ENCODE assay signal across 9 cellular contexts in genomic region chr16:57998484-57998883, GRCh38. TPM values are rescaled to one million over a fixed set of nuclear protein-coding genes. Genes with fewer than 3 reads are reported as not detected.
DNase-seq lines count a peak whose midpoint lies in the region; ATAC-seq and TF ChIP-seq lines count a peak whose summit lies in the region.
"Had no signal": no experiment of that assay in that cellular context is flagged by ENCODE, and none has a peak within 500 bp of the region (broad histone marks: within the 10 kb centered on the region; RNA-seq: fewer than 3 reads in every experiment).

No MANE protein-coding gene starts in this region.

- peaks cover 50% of the 10 kb centered on the region for H3K36me3 Mint-ChIP-seq in activated CD8-positive, alpha-beta T cell treated with anti-CD3 and anti-CD28 coated beads, Interleukin-2, amount 10 ng/mL, durations not matched to agents 7 days and 5 days (ENCODE audit: low read depth)

- TF ChIP-seq POLR2A in gastroesophageal sphincter (IDR thresholded peaks at IDR 0.05) = no peak

- H3K4me1 Mint-ChIP-seq in activated CD8-positive, alpha-beta T cell treated with anti-CD3 and anti-CD28 coated beads, Interleukin-2, amount 10 ng/mL, durations not matched to agents 7 days and 5 days (ENCODE audit: low read depth) = peaks cover 67% of the 10 kb centered on the region

- DNase-seq in activated CD8-positive, alpha-beta T cell treated with anti-CD3 and anti-CD28 coated beads, Interleukin-2, amount 10 ng/mL, durations not matched to agents 7 days and 5 days = peak; percentile 89
- DNase-seq in stimulated activated CD8-positive, alpha-beta memory T cell treated with anti-CD3 and anti-CD28 coated beads, Interleukin-2, amount 100 ng/mL, for 48 hours (ENCODE audit: low read depth in 2 of 2) = peak; percentile 45 to 60
- no peak for DNase-seq in GM03348 (ENCODE audit: low spot score)
- no peak for DNase-seq in NCI-H1417 (lab: John Stamatoyannopoulos, UW)
- no peak for DNase-seq in GDM1 (lab: John Stamatoyannopoulos, UW)
- no peak for DNase-seq in cerebellar cortex (ENCODE audit: low spot score)

- H3K4me1 ChIP-seq in gastroesophageal sphincter = peaks cover 0 to 49% (median 21%) of the 10 kb centered on the region in 3 donors

- H3K27ac Mint-ChIP-seq in activated CD8-positive, alpha-beta T cell treated with anti-CD3 and anti-CD28 coated beads, Interleukin-2, amount 10 ng/mL, durations not matched to agents 7 days and 5 days = peak overlapping the region; percentile 85

- POLR2A ChIA-PET in activated CD8-positive, alpha-beta T cell treated with anti-CD3 and anti-CD28 coated beads, Interleukin-2, amount 10 ng/mL, durations not matched to agents 7 days and 5 days (lab: Charles Lee) = interaction anchor here (1.0 kb wide), 1 partner anchor 11 kb away, joined by 3 read pairs; no protein-coding TSS in a partner anchor

- H3K27ac ChIP-seq in KOPT-K1 (ENCODE audit: low read depth, low read length, poor library complexity, severe bottlenecking) (peak overlapping the region; percentile 21), gastroesophageal sphincter (peak overlapping the region in 3 of 4 donors; percentile 84 to 92 (median 91))
- H3K27ac ChIP-seq: cardiac muscle cell had no signal

- TF ChIP-seq EP300 in gastroesophageal sphincter (IDR thresholded peaks at IDR 0.05) = no peak

- peak overlapping the region; percentile 79 for H3K4me3 Mint-ChIP-seq in activated CD8-positive, alpha-beta T cell treated with anti-CD3 and anti-CD28 coated beads, Interleukin-2, amount 10 ng/mL, durations not matched to agents 7 days and 5 days

- no peak overlapping the region for H3K4me3 ChIP-seq in gastroesophageal sphincter
- H3K4me3 ChIP-seq: cardiac muscle cell had no signal

- H3K36me3 ChIP-seq in KOPT-K1 (ENCODE audit: insufficient read depth, low read length) = peaks cover 50% of the 10 kb centered on the region
- H3K36me3 ChIP-seq in gastroesophageal sphincter = peaks cover 0 to 62% of the 10 kb centered on the region in 2 donors

- 80% methylated on average over 1 of the region's 8 CpGs; no CpG with 5 or more reads in 1 of the 2 donors for WGBS in gastroesophageal sphincter (ENCODE audit: low coverage in 1 of 2), 2 donors

- no peak for TF ChIP-seq CTCF in gastroesophageal sphincter (IDR thresholded peaks at IDR 0.05)

- CTCF ChIA-PET in activated CD8-positive, alpha-beta T cell treated with anti-CD3 and anti-CD28 coated beads, Interleukin-2, amount 10 ng/mL, durations not matched to agents 7 days and 5 days (lab: Charles Lee) = interaction anchor here (0.6 to 3.8 kb wide), 6 partner anchors 14 to 422 kb away, joined by 3 to 28 read pairs (median 8); no protein-coding TSS in a partner anchor

- peak; percentile 40 for ATAC-seq in activated CD8-positive, alpha-beta T cell treated with anti-CD3 and anti-CD28 coated beads, Interleukin-2, amount 10 ng/mL, durations not matched to agents 7 days and 5 days
- ATAC-seq in gastroesophageal sphincter = no peak

- H3K27me3 ChIP-seq in gastroesophageal sphincter = no peaks in the 10 kb centered on the region
- H3K27me3 ChIP-seq: cardiac muscle cell had no signal

- H3K9me3 ChIP-seq in KOPT-K1 (ENCODE audit: insufficient read depth, low read length, poor library complexity, severe bottlenecking) = no peaks in the 10 kb centered on the region
- H3K9me3 ChIP-seq in gastroesophageal sphincter = no peaks in the 10 kb centered on the region

- H3K27me3 Mint-ChIP-seq in activated CD8-positive, alpha-beta T cell treated with anti-CD3 and anti-CD28 coated beads, Interleukin-2, amount 10 ng/mL, durations not matched to agents 7 days and 5 days (ENCODE audit: low read depth) = no peaks in the 10 kb centered on the region

- no peaks in the 10 kb centered on the region for H3K9me3 Mint-ChIP-seq in activated CD8-positive, alpha-beta T cell treated with anti-CD3 and anti-CD28 coated beads, Interleukin-2, amount 10 ng/mL, durations not matched to agents 7 days and 5 days (ENCODE audit: insufficient read depth)

RNA-seq across cellular contexts. Expression of gene ZNF319, which starts 2.0 kb away (rescaled TPM):
- total RNA-seq in activated CD8-positive, alpha-beta T cell treated with anti-CD3 and anti-CD28 coated beads, Interleukin-2, amount 10 ng/mL, durations not matched to agents 7 days and 5 days = 10 to 100 TPM; 16.6 to 17.0 TPM
- total RNA-seq in gastroesophageal sphincter = 10 to 100 TPM in 1 of 4 donors, 1 to 10 TPM in 3; 4.4 to 16.0 (median 8.0) TPM

RNA-seq across cellular contexts. Expression of gene USB1, which starts 2.7 kb away (rescaled TPM):
- total RNA-seq in activated CD8-positive, alpha-beta T cell treated with anti-CD3 and anti-CD28 coated beads, Interleukin-2, amount 10 ng/mL, durations not matched to agents 7 days and 5 days = 10 to 100 TPM; 67.0 to 68.6 TPM
- total RNA-seq in gastroesophageal sphincter = 10 to 100 TPM; 18.2 to 87.1 (median 27.6) TPM

RNA-seq across cellular contexts. Expression of gene MMP15, which starts 27.1 kb away (rescaled TPM):
- under 1 TPM; 0.50 to 0.61 TPM for total RNA-seq in activated CD8-positive, alpha-beta T cell treated with anti-CD3 and anti-CD28 coated beads, Interleukin-2, amount 10 ng/mL, durations not matched to agents 7 days and 5 days
- 10 to 100 TPM in 2 of 4 donors, 1 to 10 TPM in 2; 2.0 to 12.8 (median 8.0) TPM for total RNA-seq in gastroesophageal sphincter

RNA-seq across cellular contexts. Expression of gene CNGB1, which starts 27.6 kb away (rescaled TPM):
- not detected for total RNA-seq in activated CD8-positive, alpha-beta T cell treated with anti-CD3 and anti-CD28 coated beads, Interleukin-2, amount 10 ng/mL, durations not matched to agents 7 days and 5 days
- total RNA-seq in gastroesophageal sphincter = under 1 TPM in 2 of 4 donors, not detected in 2; 0.15 to 0.67 TPM
- total RNA-seq: cardiac muscle cell had no signal

Comparison
In these comparisons a context has a peak if more than half of its experiments do, and no peak if none do; other contexts are left out.
1. DNase-seq: peak in activated CD8-positive, alpha-beta T cell treated with anti-CD3 and anti-CD28 coated beads, Interleukin-2, amount 10 ng/mL, durations not matched to agents 7 days and 5 days (single experiment) and stimulated activated CD8-positive, alpha-beta memory T cell treated with anti-CD3 and anti-CD28 coated beads, Interleukin-2, amount 100 ng/mL, for 48 hours (2 of 2); none in GM03348 (single experiment), NCI-H1417 (0 of 3), GDM1 (single experiment) and cerebellar cortex (single experiment).